ENCODE assay signal across 2 cellular contexts in the genomic region with DNA sequence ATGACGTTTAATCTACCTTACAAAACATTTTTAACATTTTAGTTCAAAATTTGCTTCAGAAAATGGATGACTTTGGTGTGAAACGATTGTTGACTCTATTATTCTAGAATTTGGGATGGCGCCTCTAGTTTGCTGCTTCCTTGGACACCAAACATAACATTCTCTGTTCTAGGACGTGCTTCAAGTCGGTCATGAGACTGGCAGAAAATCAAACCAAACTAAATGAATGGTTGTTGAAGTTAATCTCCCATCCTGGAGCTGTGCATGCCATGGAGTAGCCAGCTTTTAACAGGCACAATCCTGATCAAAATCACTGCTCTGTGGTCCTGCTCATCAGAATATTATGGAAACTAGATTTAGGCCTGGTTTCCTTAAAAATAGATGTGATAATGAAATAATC.
TF ChIP-seq lines count a peak whose summit lies in the region.

No MANE protein-coding gene starts in this region.

TF ChIP-seq in HepG2, 621 proteins besides CTCF, POLR2A, EP300 and RAD21:
- TF ChIP-seq ZNF552 (CRISPR knock-in tag; IDR thresholded peaks at IDR 0.05; ENCODE audit: borderline replicate concordance), result no peak
- no peak for TF ChIP-seq NR3C1 (CRISPR knock-in tag; IDR thresholded peaks at IDR 0.05)
- TF ChIP-seq ZFP91 (CRISPR knock-in tag; IDR thresholded peaks at IDR 0.05; ENCODE audit: borderline replicate concordance), result no peak
- TF ChIP-seq KLF9 (CRISPR knock-in tag; IDR thresholded peaks at IDR 0.05; ENCODE audit: low read depth), result no peak
- TF ChIP-seq ZNF562 (CRISPR knock-in tag; IDR thresholded peaks at IDR 0.05; ENCODE audit: borderline replicate concordance), result no peak
- TF ChIP-seq CEBPB (IDR thresholded peaks at IDR 0.05; ENCODE audit: borderline replicate concordance, low read depth, low read length), result no peak
- TF ChIP-seq HOXA9 (CRISPR knock-in tag; IDR thresholded peaks at IDR 0.05; ENCODE audit: borderline replicate concordance), result no peak
- no peak for TF ChIP-seq RARA (CRISPR knock-in tag; IDR thresholded peaks at IDR 0.05)
- no peak for TF ChIP-seq HDAC6 (IDR thresholded peaks at IDR 0.05; ENCODE audit: low read depth, low read length)
- no peak for TF ChIP-seq DRAP1 (CRISPR knock-in tag; IDR thresholded peaks at IDR 0.05)

TF ChIP-seq in HEK293T, 16 proteins besides CTCF, POLR2A, EP300 and RAD21:
- TF ChIP-seq FOXM1 (IDR thresholded peaks at IDR 0.05; ENCODE audit: borderline replicate concordance), result no peak
- no peak for TF ChIP-seq HDGF (IDR thresholded peaks at IDR 0.05; ENCODE audit: borderline replicate concordance)
- TF ChIP-seq FOXK2 (IDR thresholded peaks at IDR 0.05), result no peak
- no peak for TF ChIP-seq NFRKB (IDR thresholded peaks at IDR 0.05)
